In the genomic region with DNA sequence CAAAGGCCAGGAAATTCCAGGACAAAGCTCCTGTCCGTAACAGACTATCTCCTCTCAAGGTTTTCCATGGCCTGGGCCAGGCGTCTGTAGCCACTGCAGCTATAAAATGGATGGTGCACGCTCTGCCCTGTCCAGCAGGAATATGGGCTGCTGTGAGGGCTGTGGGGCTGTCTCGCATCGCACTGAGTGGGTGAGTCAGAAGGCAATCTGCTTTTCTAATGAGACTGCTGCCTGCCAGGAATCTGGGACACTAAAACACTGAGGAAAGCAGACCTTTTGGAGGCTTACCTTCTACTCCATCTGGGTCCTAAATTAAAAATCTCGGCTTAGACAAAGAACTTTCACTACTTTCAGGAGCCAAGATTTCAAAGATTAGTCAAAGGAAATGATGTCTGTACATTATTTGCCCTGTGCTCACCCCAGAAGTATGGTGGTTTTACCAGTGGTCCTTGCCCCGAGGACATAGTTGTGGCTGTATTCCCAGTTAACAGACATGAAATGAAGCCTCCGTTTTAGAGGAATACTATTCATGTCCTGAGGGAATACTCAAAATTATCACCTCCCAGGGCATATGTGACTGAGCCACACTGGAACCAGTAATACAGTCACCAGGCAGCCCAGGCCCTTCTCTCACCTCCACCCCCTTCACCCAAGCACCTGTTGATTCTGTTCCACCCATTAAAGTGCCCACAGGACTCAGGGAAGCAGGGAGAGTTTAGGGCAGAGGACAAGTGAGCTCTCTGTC, we compare ENCODE assay signal across 11 cellular contexts. TPM values are rescaled to one million over a fixed set of nuclear protein-coding genes. Genes with fewer than 3 reads are reported as not detected.
DNase-seq lines count a peak whose midpoint lies in the region; ATAC-seq and TF ChIP-seq lines count a peak whose summit lies in the region.
"Had no signal": no experiment of that assay in that cellular context is flagged by ENCODE, and none has a peak within 500 bp of the region (broad histone marks: within the 10 kb centered on the region; RNA-seq: fewer than 3 reads in every experiment).

No MANE protein-coding gene starts in this region.

- ATAC-seq in activated CD8-positive, alpha-beta T cell treated with anti-CD3 and anti-CD28 coated beads, Interleukin-2, amount 10 ng/mL, durations not matched to agents 7 days and 5 days: no peak
- no peak for ATAC-seq in activated CD8-positive, alpha-beta T cell treated with anti-CD3 and anti-CD28 coated beads for 36 hours
- ATAC-seq in memory B cell (ENCODE audit: low read depth) (no peak), GM21390 (IDR thresholded peaks at IDR 0.05; ENCODE audit: unreplicated experiment) (no peak)

- TF ChIP-seq POLR2A in vagina (IDR thresholded peaks at IDR 0.05): no peak

- H3K9me3 ChIP-seq in vagina: no peaks in the 10 kb centered on the region
- H3K9me3 ChIP-seq: A549 had no signal

- peak overlapping the region; percentile 60 for H3K27ac Mint-ChIP-seq in activated CD8-positive, alpha-beta T cell treated with anti-CD3 and anti-CD28 coated beads, Interleukin-2, amount 10 ng/mL, durations not matched to agents 7 days and 5 days
- H3K27ac Mint-ChIP-seq in activated CD8-positive, alpha-beta T cell treated with anti-CD3 and anti-CD28 coated beads for 36 hours: no peak overlapping the region
- peak overlapping the region; percentile 75 for H3K27ac Mint-ChIP-seq in memory B cell

- DNase-seq in activated CD8-positive, alpha-beta T cell treated with anti-CD3 and anti-CD28 coated beads, Interleukin-2, amount 10 ng/mL, durations not matched to agents 7 days and 5 days: no peak
- DNase-seq in activated CD8-positive, alpha-beta T cell treated with anti-CD3 and anti-CD28 coated beads for 36 hours: no peak
- peak; percentile 54 to 88 for DNase-seq in dermis microvascular lymphatic vessel endothelial cell (ENCODE audit: low read depth in 2 of 2)
- no peak for DNase-seq in memory B cell (ENCODE audit: low spot score in 2 of 2)
- no peak for DNase-seq in vagina (ENCODE audit: extremely low spot score in 2 of 2)
- no peak for DNase-seq in SHP77 (lab: John Stamatoyannopoulos, UW)
- no peak for DNase-seq in activated effector memory CD4-positive, alpha-beta T cell treated with Interleukin-2 at 50 U/mL for 16 hours
- DNase-seq: KBM-7; stimulated activated CD4-positive, alpha-beta T cell treated with anti-CD3 and anti-CD28 coated beads, Interleukin-4, amount 100 ng/mL, for 24 hours had no signal

- intact Hi-C loops in activated CD8-positive, alpha-beta T cell treated with anti-CD3 and anti-CD28 coated beads for 36 hours (cut with micrococcal nuclease): no loop called here
- intact Hi-C loops in vagina (cut with DNase I): no loop called here

- no peaks in the 10 kb centered on the region for H3K9me3 Mint-ChIP-seq in activated CD8-positive, alpha-beta T cell treated with anti-CD3 and anti-CD28 coated beads, Interleukin-2, amount 10 ng/mL, durations not matched to agents 7 days and 5 days (ENCODE audit: insufficient read depth)
- H3K9me3 Mint-ChIP-seq in activated CD8-positive, alpha-beta T cell treated with anti-CD3 and anti-CD28 coated beads for 36 hours: no peaks in the 10 kb centered on the region
- H3K9me3 Mint-ChIP-seq in memory B cell: no peaks in the 10 kb centered on the region

- peaks cover 29% of the 10 kb centered on the region for H3K4me1 ChIP-seq in vagina

- H3K36me3 ChIP-seq in vagina: peaks cover 0 to 11% of the 10 kb centered on the region in 2 donors

- peaks cover 29% of the 10 kb centered on the region for H3K36me3 Mint-ChIP-seq in activated CD8-positive, alpha-beta T cell treated with anti-CD3 and anti-CD28 coated beads, Interleukin-2, amount 10 ng/mL, durations not matched to agents 7 days and 5 days (ENCODE audit: low read depth)
- H3K36me3 Mint-ChIP-seq in activated CD8-positive, alpha-beta T cell treated with anti-CD3 and anti-CD28 coated beads for 36 hours (ENCODE audit: low read depth): peaks cover 16% of the 10 kb centered on the region
- H3K36me3 Mint-ChIP-seq in memory B cell: peaks cover 4% of the 10 kb centered on the region

- no peaks in the 10 kb centered on the region for H3K27me3 Mint-ChIP-seq in activated CD8-positive, alpha-beta T cell treated with anti-CD3 and anti-CD28 coated beads, Interleukin-2, amount 10 ng/mL, durations not matched to agents 7 days and 5 days (ENCODE audit: low read depth)
- no peaks in the 10 kb centered on the region for H3K27me3 Mint-ChIP-seq in activated CD8-positive, alpha-beta T cell treated with anti-CD3 and anti-CD28 coated beads for 36 hours
- H3K27me3 Mint-ChIP-seq in memory B cell: no peaks in the 10 kb centered on the region

- POLR2A ChIA-PET in activated CD8-positive, alpha-beta T cell treated with anti-CD3 and anti-CD28 coated beads, Interleukin-2, amount 10 ng/mL, durations not matched to agents 7 days and 5 days (lab: Charles Lee): interaction anchor here (2.4 to 3.9 kb wide), 2 partner anchors 56 to 99 kb away, joined by 10 to 16 read pairs; a partner anchor contains a TSS
- POLR2A ChIA-PET in activated CD8-positive, alpha-beta T cell treated with anti-CD3 and anti-CD28 coated beads for 36 hours (lab: Charles Lee): interaction anchor here (0.6 to 1.3 kb wide), 2 partner anchors 53 to 100 kb away, joined by 3 read pairs; a partner anchor contains a TSS

- H3K27ac ChIP-seq in vagina: peak overlapping the region; percentile 63
- H3K27ac ChIP-seq: A549 had no signal

- no peak overlapping the region for H3K4me3 ChIP-seq in vagina
- H3K4me3 ChIP-seq: A549 had no signal

- no peak for TF ChIP-seq CTCF in activated CD8-positive, alpha-beta T cell treated with anti-CD3 and anti-CD28 coated beads for 36 hours (IDR thresholded peaks at IDR 0.05)
- TF ChIP-seq CTCF in vagina (IDR thresholded peaks at IDR 0.05): no peak

- H3K4me1 Mint-ChIP-seq in activated CD8-positive, alpha-beta T cell treated with anti-CD3 and anti-CD28 coated beads, Interleukin-2, amount 10 ng/mL, durations not matched to agents 7 days and 5 days (ENCODE audit: low read depth): peaks cover 58% of the 10 kb centered on the region
- H3K4me1 Mint-ChIP-seq in activated CD8-positive, alpha-beta T cell treated with anti-CD3 and anti-CD28 coated beads for 36 hours (ENCODE audit: low read depth): peaks cover 25% of the 10 kb centered on the region
- H3K4me1 Mint-ChIP-seq in memory B cell: peaks cover 31% of the 10 kb centered on the region

- no peak overlapping the region for H3K4me3 Mint-ChIP-seq in activated CD8-positive, alpha-beta T cell treated with anti-CD3 and anti-CD28 coated beads, Interleukin-2, amount 10 ng/mL, durations not matched to agents 7 days and 5 days
- no peak overlapping the region for H3K4me3 Mint-ChIP-seq in activated CD8-positive, alpha-beta T cell treated with anti-CD3 and anti-CD28 coated beads for 36 hours
- H3K4me3 Mint-ChIP-seq in memory B cell: no peak overlapping the region

- no peaks in the 10 kb centered on the region for H3K27me3 ChIP-seq in vagina

- CTCF ChIA-PET in activated CD8-positive, alpha-beta T cell treated with anti-CD3 and anti-CD28 coated beads, Interleukin-2, amount 10 ng/mL, durations not matched to agents 7 days and 5 days (lab: Charles Lee): interaction anchor here (0.7 to 28.9 kb wide), 10 partner anchors 10 to 117 kb away, joined by 3 to 796 read pairs (median 8); a partner anchor contains a TSS
- CTCF ChIA-PET in activated CD8-positive, alpha-beta T cell treated with anti-CD3 and anti-CD28 coated beads for 36 hours (lab: Charles Lee): interaction anchor here (1.0 to 26.2 kb wide), 5 partner anchors 10 to 117 kb away, joined by 3 to 874 read pairs (median 144); a partner anchor contains a TSS

RNA-seq across cellular contexts. Expression of a gene that starts 56.4 kb away (rescaled TPM):
- 10 to 100 TPM; 62.4 to 64.7 TPM for total RNA-seq in activated CD8-positive, alpha-beta T cell treated with anti-CD3 and anti-CD28 coated beads, Interleukin-2, amount 10 ng/mL, durations not matched to agents 7 days and 5 days
- total RNA-seq in activated CD8-positive, alpha-beta T cell treated with anti-CD3 and anti-CD28 coated beads for 36 hours: 10 to 100 TPM; 49.1 to 50.6 TPM
- total RNA-seq in dermis microvascular lymphatic vessel endothelial cell: 63.2 and 65.4 TPM in 2 replicates
- total RNA-seq in vagina: 94.8 TPM

Comparison
In these comparisons a context has a peak if more than half of its experiments do, and no peak if none do; other contexts are left out.
1. DNase-seq: peak in dermis microvascular lymphatic vessel endothelial cell (2 of 2); none in activated CD8-positive, alpha-beta T cell treated with anti-CD3 and anti-CD28 coated beads, Interleukin-2, amount 10 ng/mL, durations not matched to agents 7 days and 5 days (single experiment), activated CD8-positive, alpha-beta T cell treated with anti-CD3 and anti-CD28 coated beads for 36 hours (single experiment), memory B cell (0 of 2), vagina (0 of 2), SHP77 (0 of 2) and activated effector memory CD4-positive, alpha-beta T cell treated with Interleukin-2 at 50 U/mL for 16 hours (single experiment).